21 cellular contexts compared by ENCODE assay signal in the genomic region with DNA sequence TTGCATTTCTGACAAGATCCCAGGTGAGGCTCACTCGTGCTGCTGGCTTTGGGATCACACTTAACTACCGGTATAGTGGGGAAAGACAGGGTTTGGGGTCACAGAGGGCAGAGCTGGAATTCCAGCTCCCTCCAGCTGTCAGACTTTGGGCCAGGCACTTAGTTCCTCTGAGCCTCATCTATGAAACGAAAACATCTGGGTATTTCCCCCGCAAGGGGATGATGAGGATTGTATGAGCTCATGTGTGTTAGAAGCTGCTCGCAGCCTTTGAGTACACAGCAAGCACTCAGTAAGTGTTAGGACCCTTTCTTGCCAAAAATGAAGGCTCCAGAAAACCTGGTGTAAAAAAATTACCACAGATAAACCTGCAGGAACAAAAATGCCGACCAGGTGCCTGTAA.
DNase-seq lines count a peak whose midpoint lies in the region; ATAC-seq and TF ChIP-seq lines count a peak whose summit lies in the region.
"Had no signal": no experiment of that assay in that cellular context is flagged by ENCODE, and none has a peak within 500 bp of the region (broad histone marks: within the 10 kb centered on the region; RNA-seq: fewer than 3 reads in every experiment).

No MANE protein-coding gene starts in this region.

- peak; percentile 34 for ATAC-seq in activated CD4-positive, alpha-beta T cell treated with anti-CD3 and anti-CD28 coated beads for 36 hours
- ATAC-seq in right cardiac atrium: no peak
- peak; percentile 45 for ATAC-seq in sciatic nerve
- ATAC-seq in naive thymus-derived CD8-positive, alpha-beta T cell: no peak
- ATAC-seq: CD8-positive, alpha-beta T cell had no signal

- H3K36me3 ChIP-seq in left ventricle myocardium inferior (peaks cover 97% of the 10 kb centered on the region), colonic mucosa (no peaks in the 10 kb centered on the region)

- H3K4me1 Mint-ChIP-seq in activated CD4-positive, alpha-beta T cell treated with anti-CD3 and anti-CD28 coated beads for 36 hours: peaks cover 35% of the 10 kb centered on the region
- peaks cover 7 to 12% (median 8%) of the 10 kb centered on the region in 4 donors for H3K4me1 Mint-ChIP-seq in naive thymus-derived CD8-positive, alpha-beta T cell

- no peak overlapping the region for H3K4me3 Mint-ChIP-seq in activated CD4-positive, alpha-beta T cell treated with anti-CD3 and anti-CD28 coated beads for 36 hours
- H3K4me3 Mint-ChIP-seq in naive thymus-derived CD8-positive, alpha-beta T cell: no peak overlapping the region
- H3K4me3 Mint-ChIP-seq: CD8-positive, alpha-beta T cell had no signal

- 65% methylated on average over 6 of the region's 6 CpGs for WGBS in right cardiac atrium

- no peak overlapping the region for H3K9ac ChIP-seq in colonic mucosa (ENCODE audit: low read depth in 2 of 2, low read length in 2 of 2)
- H3K9ac ChIP-seq: BLaER1 had no signal

- CTCF ChIA-PET in activated CD4-positive, alpha-beta T cell treated with anti-CD3 and anti-CD28 coated beads for 36 hours (lab: Charles Lee): interaction anchor here (0.6 kb wide), 1 partner anchor 1933 kb away, joined by 3 read pairs; no protein-coding TSS in a partner anchor

- H3K27ac Mint-ChIP-seq in activated CD4-positive, alpha-beta T cell treated with anti-CD3 and anti-CD28 coated beads for 36 hours: no peak overlapping the region
- H3K27ac Mint-ChIP-seq in naive thymus-derived CD8-positive, alpha-beta T cell: peak overlapping the region in 1 of 10 donors; percentile 48
- H3K27ac Mint-ChIP-seq: CD8-positive, alpha-beta T cell had no signal

- H3K9me3 ChIP-seq in left ventricle myocardium inferior (replicated peaks) (no peaks in the 10 kb centered on the region), right cardiac atrium (ENCODE audit: control insufficient read depth, low read length) (no peaks in the 10 kb centered on the region), colonic mucosa (no peaks in the 10 kb centered on the region)
- H3K9me3 ChIP-seq: BLaER1, MG63 had no signal

- peaks cover 3% of the 10 kb centered on the region for H3K36me3 Mint-ChIP-seq in activated CD4-positive, alpha-beta T cell treated with anti-CD3 and anti-CD28 coated beads for 36 hours (ENCODE audit: low read depth)
- peaks cover 0 to 12% (median 5%) of the 10 kb centered on the region in 3 donors for H3K36me3 Mint-ChIP-seq in naive thymus-derived CD8-positive, alpha-beta T cell

- intact Hi-C loops in activated CD4-positive, alpha-beta T cell treated with anti-CD3 and anti-CD28 coated beads for 36 hours (cut with DNase I, micrococcal nuclease): no loop called here
- intact Hi-C loops in left ventricle myocardium inferior (cut with micrococcal nuclease): no loop called here
- intact Hi-C loops in right cardiac atrium (cut with DNase I): no loop called here
- intact Hi-C loops in dorsolateral prefrontal cortex (cut with DNase I): no loop called here
- intact Hi-C loops in sciatic nerve (cut with DNase I): no loop called here
- intact Hi-C loops in colonic mucosa (cut with DNase I): no loop called here

- H3K27ac ChIP-seq in left ventricle myocardium inferior (replicated peaks) (peak overlapping the region; percentile 11), right cardiac atrium (ENCODE audit: low read length) (no peak overlapping the region), dorsolateral prefrontal cortex (peak overlapping the region in 32 of 59 donors; percentile 1 to 83 (median 46)), colonic mucosa (no peak overlapping the region)
- H3K27ac ChIP-seq: 22Rv1, BLaER1 had no signal

- H3K9me3 Mint-ChIP-seq in activated CD4-positive, alpha-beta T cell treated with anti-CD3 and anti-CD28 coated beads for 36 hours (ENCODE audit: low read depth): no peaks in the 10 kb centered on the region
- H3K9me3 Mint-ChIP-seq in naive thymus-derived CD8-positive, alpha-beta T cell: no peaks in the 10 kb centered on the region
- H3K9me3 Mint-ChIP-seq: CD8-positive, alpha-beta T cell had no signal

- H3K4me3 ChIP-seq in left ventricle myocardium inferior (no peak overlapping the region), right cardiac atrium (ENCODE audit: low read length) (no peak overlapping the region), dorsolateral prefrontal cortex (no peak overlapping the region), colonic mucosa (no peak overlapping the region)
- H3K4me3 ChIP-seq: BLaER1, MG63 had no signal

- H3K4me1 ChIP-seq in left ventricle myocardium inferior (peaks cover 30% of the 10 kb centered on the region), right cardiac atrium (ENCODE audit: control insufficient read depth, insufficient read depth, low read length) (peaks cover 3% of the 10 kb centered on the region), colonic mucosa (no peaks in the 10 kb centered on the region)

- POLR2A ChIA-PET in activated CD4-positive, alpha-beta T cell treated with anti-CD3 and anti-CD28 coated beads for 36 hours (lab: Charles Lee): interaction anchor here (0.6 to 1.5 kb wide), 2 partner anchors 37 to 533 kb away, joined by 3 read pairs; no protein-coding TSS in a partner anchor
- POLR2A ChIA-PET in naive thymus-derived CD8-positive, alpha-beta T cell (lab: Charles Lee): no interaction called here

- no peak for DNase-seq in activated CD4-positive, alpha-beta T cell treated with anti-CD3 and anti-CD28 coated beads for 36 hours
- no peak for DNase-seq in activated CD4-positive, alpha-beta T cell treated with anti-CD3 and anti-CD28 coated beads for 1 hour
- DNase-seq in left ventricle myocardium inferior (no peak), right cardiac atrium (no peak), dorsolateral prefrontal cortex (no peak), sciatic nerve (ENCODE audit: low spot score) (no peak), colonic mucosa (no peak)
- DNase-seq in naive thymus-derived CD8-positive, alpha-beta T cell: no peak
- DNase-seq: ACHN; CD8-positive, alpha-beta T cell; H7; Kasumi-1; MG63; NCI-H1417; NCI-H1694 treated with DMSO at 0.1 percent for 48 hours; NCI-H2081 treated with DMSO at 0.1 percent for 48 hours; NCI-H2171 treated with DMSO at 0.1 percent for 48 hours; NCI-H524 treated with DMSO at 0.1 percent for 48 hours; OCI-M1 had no signal

- H3K27me3 ChIP-seq in left ventricle myocardium inferior (ENCODE audit: low read depth) (no peaks in the 10 kb centered on the region), right cardiac atrium (ENCODE audit: control insufficient read depth, insufficient read depth) (no peaks in the 10 kb centered on the region), dorsolateral prefrontal cortex (no peaks in the 10 kb centered on the region), colonic mucosa (no peaks in the 10 kb centered on the region)
- H3K27me3 ChIP-seq: BLaER1, MG63 had no signal

- H3K27me3 Mint-ChIP-seq in activated CD4-positive, alpha-beta T cell treated with anti-CD3 and anti-CD28 coated beads for 36 hours: no peaks in the 10 kb centered on the region
- H3K27me3 Mint-ChIP-seq in naive thymus-derived CD8-positive, alpha-beta T cell: no peaks in the 10 kb centered on the region

- TF ChIP-seq CTCF in left ventricle myocardium inferior (IDR thresholded peaks at IDR 0.05; ENCODE audit: borderline replicate concordance) (no peak), dorsolateral prefrontal cortex (IDR thresholded peaks at IDR 0.05 in 54 of 56, conservative IDR thresholded peaks at IDR 0.05 in 2 of 56; ENCODE audit: low read depth in 1 of 56, partially characterized antibody in 56 of 56) (no peak), colonic mucosa (IDR thresholded peaks at IDR 0.05) (no peak)

Comparison
In these comparisons a context has a peak if more than half of its experiments do, and no peak if none do; other contexts are left out.
1. H3K27ac ChIP-seq: peak in left ventricle myocardium inferior (single experiment) and dorsolateral prefrontal cortex (32 of 59); none in right cardiac atrium (single experiment) and colonic mucosa (single experiment).
2. ATAC-seq: peak in activated CD4-positive, alpha-beta T cell treated with anti-CD3 and anti-CD28 coated beads for 36 hours (single experiment) and sciatic nerve (single experiment); none in right cardiac atrium (0 of 2) and naive thymus-derived CD8-positive, alpha-beta T cell (0 of 2).